In the genomic region with DNA sequence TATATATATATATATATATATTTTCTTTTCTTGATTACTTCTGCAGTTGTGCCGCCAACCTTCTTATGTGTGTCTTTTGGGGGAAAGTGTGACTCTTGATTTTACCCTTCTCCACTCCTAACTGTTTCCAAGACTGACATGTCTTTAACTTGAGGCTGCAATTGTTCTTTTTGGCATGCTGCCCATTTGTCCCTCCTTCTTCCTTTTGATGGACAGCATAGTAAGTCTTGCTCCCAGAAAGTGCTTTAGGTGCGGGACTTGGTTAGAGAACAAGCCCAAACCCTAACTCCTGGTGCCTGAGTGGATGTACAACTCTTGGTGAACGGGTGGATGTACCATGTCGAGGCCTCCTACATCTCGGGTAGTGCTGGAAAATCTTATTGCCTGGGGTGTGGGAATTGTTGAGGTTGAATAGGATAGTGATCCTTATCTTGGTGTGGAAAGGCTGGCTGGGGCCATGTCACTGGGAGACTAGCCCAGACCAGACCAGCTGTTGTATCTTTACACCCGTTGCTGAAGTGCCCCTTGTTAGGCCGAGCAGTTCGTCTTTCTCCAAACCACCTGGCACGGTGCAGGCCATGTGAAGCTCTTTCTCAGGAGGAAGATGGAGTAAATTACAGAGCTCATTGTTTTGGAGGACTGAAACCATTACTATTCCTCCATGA, we compare ENCODE assay signal across 19 cellular contexts. TPM values are rescaled to one million over a fixed set of nuclear protein-coding genes. Genes with fewer than 3 reads are reported as not detected.
DNase-seq lines count a peak whose midpoint lies in the region; ATAC-seq and TF ChIP-seq lines count a peak whose summit lies in the region.
"Had no signal": no experiment of that assay in that cellular context is flagged by ENCODE, and none has a peak within 500 bp of the region (broad histone marks: within the 10 kb centered on the region; RNA-seq: fewer than 3 reads in every experiment).

No MANE protein-coding gene starts in this region.

- no peaks in the 10 kb centered on the region for H3K27me3 Mint-ChIP-seq in chondrocyte (ENCODE audit: low read depth)
- peaks cover 54% of the 10 kb centered on the region for H3K27me3 Mint-ChIP-seq in activated naive CD4-positive, alpha-beta T cell treated with anti-CD3 and anti-CD28 coated beads, Interleukin-2, amount 10 ng/mL, durations not matched to agents 7 days and 5 days

- H3K4me3 Mint-ChIP-seq in chondrocyte (ENCODE audit: unreplicated experiment): no peak overlapping the region
- no peak overlapping the region for H3K4me3 Mint-ChIP-seq in activated naive CD4-positive, alpha-beta T cell treated with anti-CD3 and anti-CD28 coated beads, Interleukin-2, amount 10 ng/mL, durations not matched to agents 7 days and 5 days
- H3K4me3 Mint-ChIP-seq: stimulated activated memory B cell treated with anti-CD40 and anti-IgM and Interleukin-4, amounts not matched to agents 10 μg/mL and 1 μg/mL and 100 μg/mL, for 72 hours; T-helper 1 cell treated with Interleukin-12 subunit alpha and Interleukin-12 subunit beta and Interleukin-4 antibody, amounts not matched to agents 30 μg/mL and 1 μg/mL, for 36 hours had no signal

- intact Hi-C loops in sigmoid colon (cut with DNase I): no loop called here

- H3K4me1 ChIP-seq in sigmoid colon: peaks cover 0 to 58% (median 51%) of the 10 kb centered on the region in 4 donors

- peak; percentile 58 for DNase-seq in DMS153 (lab: John Stamatoyannopoulos, UW)
- no peak for DNase-seq in DMS153 treated with DMSO at 0.1 percent for 48 hours (lab: John Stamatoyannopoulos, UW; ENCODE audit: unreplicated experiment)
- DNase-seq in NCI-H510A (lab: John Stamatoyannopoulos, UW): peak; percentile 38
- no peak for DNase-seq in chondrocyte (ENCODE audit: low spot score)
- DNase-seq in sigmoid colon: peak; percentile 55
- DNase-seq in activated naive CD4-positive, alpha-beta T cell treated with anti-CD3 and anti-CD28 coated beads, Interleukin-2, amount 10 ng/mL, durations not matched to agents 7 days and 5 days: no peak
- no peak for DNase-seq in cortex of kidney (lab: John Stamatoyannopoulos, UW)
- DNase-seq: activated CD4-positive, CD25-positive, alpha-beta regulatory T cell; NCI-H1694 treated with DMSO at 0.1 percent for 48 hours; NCI-H82; spleen had no signal

- H3K27me3 ChIP-seq in sigmoid colon: no peaks in the 10 kb centered on the region
- H3K27me3 ChIP-seq: gastrocnemius medialis, tibial nerve had no signal

- H3K36me3 ChIP-seq in sigmoid colon: no peaks in the 10 kb centered on the region
- H3K36me3 ChIP-seq: gastrocnemius medialis had no signal

- TF ChIP-seq CTCF in chondrocyte (IDR thresholded peaks at IDR 0.05) (no peak), sigmoid colon (IDR thresholded peaks at IDR 0.05) (no peak)

- H3K9me3 ChIP-seq in sigmoid colon: no peaks in the 10 kb centered on the region
- H3K9me3 ChIP-seq: gastrocnemius medialis, spleen, tibial nerve had no signal

- 73 to 84% methylated on average over 9 of the region's 9 CpGs for WGBS in sigmoid colon, 2 donors

- peak overlapping the region in 1 of 4 donors; percentile 77 for H3K27ac ChIP-seq in sigmoid colon
- H3K27ac ChIP-seq: 22Rv1, parathyroid adenoma, spleen, tibial nerve had no signal

- H3K36me3 Mint-ChIP-seq in chondrocyte (ENCODE audit: low read depth): peaks cover 10% of the 10 kb centered on the region
- no peaks in the 10 kb centered on the region for H3K36me3 Mint-ChIP-seq in activated naive CD4-positive, alpha-beta T cell treated with anti-CD3 and anti-CD28 coated beads, Interleukin-2, amount 10 ng/mL, durations not matched to agents 7 days and 5 days
- H3K36me3 Mint-ChIP-seq: stimulated activated memory B cell treated with anti-CD40 and anti-IgM and Interleukin-4, amounts not matched to agents 10 μg/mL and 1 μg/mL and 100 μg/mL, for 72 hours had no signal

- H3K27ac Mint-ChIP-seq in chondrocyte (ENCODE audit: unreplicated experiment): peak overlapping the region; percentile 55
- no peak overlapping the region for H3K27ac Mint-ChIP-seq in activated naive CD4-positive, alpha-beta T cell treated with anti-CD3 and anti-CD28 coated beads, Interleukin-2, amount 10 ng/mL, durations not matched to agents 7 days and 5 days
- H3K27ac Mint-ChIP-seq: stimulated activated memory B cell treated with anti-CD40 and anti-IgM and Interleukin-4, amounts not matched to agents 10 μg/mL and 1 μg/mL and 100 μg/mL, for 72 hours; T-helper 1 cell treated with Interleukin-12 subunit alpha and Interleukin-12 subunit beta and Interleukin-4 antibody, amounts not matched to agents 30 μg/mL and 1 μg/mL, for 36 hours had no signal

- CTCF ChIA-PET in activated naive CD4-positive, alpha-beta T cell treated with anti-CD3 and anti-CD28 coated beads, Interleukin-2, amount 10 ng/mL, durations not matched to agents 7 days and 5 days (lab: Charles Lee): no interaction called here

- H3K9me3 Mint-ChIP-seq in chondrocyte (ENCODE audit: low read depth): no peaks in the 10 kb centered on the region
- no peaks in the 10 kb centered on the region for H3K9me3 Mint-ChIP-seq in activated naive CD4-positive, alpha-beta T cell treated with anti-CD3 and anti-CD28 coated beads, Interleukin-2, amount 10 ng/mL, durations not matched to agents 7 days and 5 days
- H3K9me3 Mint-ChIP-seq: T-helper 1 cell treated with Interleukin-12 subunit alpha and Interleukin-12 subunit beta and Interleukin-4 antibody, amounts not matched to agents 30 μg/mL and 1 μg/mL, for 36 hours had no signal

- no peak overlapping the region for H3K4me3 ChIP-seq in sigmoid colon
- H3K4me3 ChIP-seq: gastrocnemius medialis, spleen, tibial nerve had no signal

- peaks cover 66% of the 10 kb centered on the region for H3K4me1 Mint-ChIP-seq in chondrocyte (ENCODE audit: low read depth)
- no peaks in the 10 kb centered on the region for H3K4me1 Mint-ChIP-seq in activated naive CD4-positive, alpha-beta T cell treated with anti-CD3 and anti-CD28 coated beads, Interleukin-2, amount 10 ng/mL, durations not matched to agents 7 days and 5 days
- H3K4me1 Mint-ChIP-seq: stimulated activated memory B cell treated with anti-CD40 and anti-IgM and Interleukin-4, amounts not matched to agents 10 μg/mL and 1 μg/mL and 100 μg/mL, for 72 hours had no signal

- TF ChIP-seq POLR2A in sigmoid colon (IDR thresholded peaks at IDR 0.05): no peak

- no peak for ATAC-seq in GM18498 (IDR thresholded peaks at IDR 0.05; ENCODE audit: unreplicated experiment)
- ATAC-seq: left lobe of liver; stimulated activated memory B cell treated with anti-CD40 and anti-IgM and Interleukin-4, amounts not matched to agents 10 μg/mL and 1 μg/mL and 100 μg/mL, for 72 hours had no signal

- TF ChIP-seq EP300 in sigmoid colon (IDR thresholded peaks at IDR 0.05): no peak

RNA-seq across cellular contexts. Expression of a gene that starts 16.3 kb away (rescaled TPM):
- 30.9 to 42.3 TPM (median 34.4 TPM) in 3 replicates for total RNA-seq in chondrocyte
- total RNA-seq in sigmoid colon: 10 to 100 TPM; 15.3 to 40.4 (median 23.3) TPM
- polyA plus RNA-seq in sigmoid colon: 10 to 100 TPM; 30.0 to 32.0 (median 31.7) TPM

Comparison
In these comparisons a context has a peak if more than half of its experiments do, and no peak if none do; other contexts are left out.
1. DNase-seq: peak in DMS153 (single experiment), NCI-H510A (single experiment) and sigmoid colon (single experiment); none in DMS153 treated with DMSO at 0.1 percent for 48 hours (single experiment), chondrocyte (single experiment), activated naive CD4-positive, alpha-beta T cell treated with anti-CD3 and anti-CD28 coated beads, Interleukin-2, amount 10 ng/mL, durations not matched to agents 7 days and 5 days (single experiment) and cortex of kidney (single experiment).